ENCODE assay signal across 13 cellular contexts in genomic region chr12:39780527-39781446, GRCh38.
DNase-seq lines count a peak whose midpoint lies in the region; ATAC-seq and TF ChIP-seq lines count a peak whose summit lies in the region.
"Had no signal": no experiment of that assay in that cellular context is flagged by ENCODE, and none has a peak within 500 bp of the region (broad histone marks: within the 10 kb centered on the region; RNA-seq: fewer than 3 reads in every experiment).

No MANE protein-coding gene starts in this region.

- no peaks in the 10 kb centered on the region for H3K4me1 ChIP-seq in lung (ENCODE audit: control insufficient read depth in 2 of 2, insufficient read depth in 2 of 2, low read length in 2 of 2)

- ATAC-seq in lung (ENCODE audit: insufficient read depth, low FRiP score): peak; percentile 41

- H3K27ac ChIP-seq in SK-N-MC (peak overlapping the region; percentile 77), lung (ENCODE audit: low read depth in 1 of 2, low read length in 1 of 2) (no peak overlapping the region)
- H3K27ac ChIP-seq: cardiac muscle cell had no signal

- TF ChIP-seq CTCF in lung (IDR thresholded peaks at IDR 0.05; ENCODE audit: control extremely low read depth, extremely low read depth): no peak

- no peaks in the 10 kb centered on the region for H3K27me3 ChIP-seq in lung (ENCODE audit: control insufficient read depth, insufficient read depth)
- H3K27me3 ChIP-seq: cardiac muscle cell had no signal

- WGBS in lung, 2 donors: 64 to 81% methylated on average over 6 of the region's 6 CpGs

- no peaks in the 10 kb centered on the region for H3K36me3 ChIP-seq in SK-N-MC (ENCODE audit: insufficient read depth, low read length)
- no peaks in the 10 kb centered on the region for H3K36me3 ChIP-seq in lung (ENCODE audit: control insufficient read depth in 2 of 2, insufficient read depth in 2 of 2, low read length in 2 of 2)
- H3K36me3 ChIP-seq: cardiac muscle cell had no signal

- H3K9me3 ChIP-seq in SK-N-MC (ENCODE audit: low read depth, low read length): no peaks in the 10 kb centered on the region
- H3K9me3 ChIP-seq in lung (ENCODE audit: control insufficient read depth in 2 of 2, insufficient read depth in 1 of 2, low read length in 1 of 2): no peaks in the 10 kb centered on the region

- H3K4me3 ChIP-seq in SK-N-MC (0 out of 2 replicates have a peak overlapping the region, but pooled peaks have one; percentile 31), lung (no peak overlapping the region)
- H3K4me3 ChIP-seq: cardiac muscle cell had no signal

- DNase-seq in DMS153 treated with DMSO at 0.1 percent for 48 hours (lab: John Stamatoyannopoulos, UW; ENCODE audit: unreplicated experiment) (peak; percentile 80), NCI-H1436 treated with DMSO at 0.1 percent for 48 hours (lab: John Stamatoyannopoulos, UW) (peak; percentile 49), SK-N-MC (ENCODE audit: low read depth, low spot score) (peak; percentile 40), lung (ENCODE audit: low spot score) (no peak), activated gamma-delta T cell treated with Interleukin-2 at 50 U/mL for 16 hours (no peak), HT-29 (ENCODE audit: low spot score) (no peak)
- DNase-seq in activated CD4-positive, CD25-positive, alpha-beta regulatory T cell treated with anti-CD3 and anti-CD28 coated beads, Interleukin-2, amount 50 U/mL, for 72 hours: no peak
- no peak for DNase-seq in activated T-cell treated with anti-CD3 and anti-CD28 coated beads, Interleukin-2, amount 50 U/mL, for 1 hour
- DNase-seq: activated naive CD8-positive, alpha-beta T cell treated with anti-CD3 and anti-CD28 coated beads, Interleukin-2, amount 10 ng/mL, durations not matched to agents 7 days and 5 days; effector CD4-positive, alpha-beta T cell; GOT3; left cardiac atrium had no signal

- no peak overlapping the region for H3K9ac ChIP-seq in SK-N-MC (ENCODE audit: insufficient read length)

Comparison
In these comparisons a context has a peak if more than half of its experiments do, and no peak if none do; other contexts are left out.
1. DNase-seq: peak in DMS153 treated with DMSO at 0.1 percent for 48 hours (single experiment), NCI-H1436 treated with DMSO at 0.1 percent for 48 hours (single experiment) and SK-N-MC (single experiment); none in lung (single experiment), activated CD4-positive, CD25-positive, alpha-beta regulatory T cell treated with anti-CD3 and anti-CD28 coated beads, Interleukin-2, amount 50 U/mL, for 72 hours (single experiment), activated gamma-delta T cell treated with Interleukin-2 at 50 U/mL for 16 hours (single experiment), HT-29 (single experiment) and activated T-cell treated with anti-CD3 and anti-CD28 coated beads, Interleukin-2, amount 50 U/mL, for 1 hour (single experiment).